ENCODE assay signal across 24 cellular contexts in genomic region chr3:81299486-81299885, GRCh38.
"Had no signal": no experiment of that assay in that cellular context is flagged by ENCODE, and none has a peak within 500 bp of the region (broad histone marks: within the 10 kb centered on the region; RNA-seq: fewer than 3 reads in every experiment).

No MANE protein-coding gene starts in this region.

- H3K4me3 Mint-ChIP-seq: activated CD4-positive, alpha-beta memory T cell treated with anti-CD3 and anti-CD28 coated beads for 36 hours; activated CD4-positive, alpha-beta T cell treated with anti-CD3 and anti-CD28 coated beads, Interleukin-2, amount 10 ng/mL, durations not matched to agents 7 days and 5 days; activated naive CD4-positive, alpha-beta T cell treated with anti-CD3 and anti-CD28 coated beads, Interleukin-2, amount 10 ng/mL, durations not matched to agents 7 days and 5 days; activated naive CD8-positive, alpha-beta T cell treated with anti-CD3 and anti-CD28 coated beads for 36 hours; activated T-cell treated with anti-CD3 and anti-CD28 coated beads, Interleukin-2, amount 50 U/mL, for 4 hours had no signal

- H3K9ac ChIP-seq: SK-N-SH had no signal

- ATAC-seq: activated T-cell treated with anti-CD3 and anti-CD28 coated beads, Interleukin-2, amount 50 U/mL, for 4 hours; Panc1 had no signal

- H3K4me2 ChIP-seq: SK-N-SH had no signal

- H3K4me1 Mint-ChIP-seq: activated CD4-positive, alpha-beta T cell treated with anti-CD3 and anti-CD28 coated beads, Interleukin-2, amount 10 ng/mL, durations not matched to agents 7 days and 5 days; activated naive CD4-positive, alpha-beta T cell treated with anti-CD3 and anti-CD28 coated beads, Interleukin-2, amount 10 ng/mL, durations not matched to agents 7 days and 5 days; activated naive CD8-positive, alpha-beta T cell treated with anti-CD3 and anti-CD28 coated beads for 36 hours had no signal

- H3K4me3 ChIP-seq: cardiac muscle cell, SJCRH30 had no signal

- H3K9me3 Mint-ChIP-seq: activated CD4-positive, alpha-beta memory T cell treated with anti-CD3 and anti-CD28 coated beads for 36 hours; activated CD4-positive, alpha-beta T cell treated with anti-CD3 and anti-CD28 coated beads, Interleukin-2, amount 10 ng/mL, durations not matched to agents 7 days and 5 days; activated naive CD4-positive, alpha-beta T cell treated with anti-CD3 and anti-CD28 coated beads, Interleukin-2, amount 10 ng/mL, durations not matched to agents 7 days and 5 days; activated naive CD8-positive, alpha-beta T cell treated with anti-CD3 and anti-CD28 coated beads for 36 hours had no signal

- H3K27me3 Mint-ChIP-seq: activated CD4-positive, alpha-beta memory T cell treated with anti-CD3 and anti-CD28 coated beads for 36 hours; activated CD4-positive, alpha-beta T cell treated with anti-CD3 and anti-CD28 coated beads, Interleukin-2, amount 10 ng/mL, durations not matched to agents 7 days and 5 days; activated naive CD4-positive, alpha-beta T cell treated with anti-CD3 and anti-CD28 coated beads, Interleukin-2, amount 10 ng/mL, durations not matched to agents 7 days and 5 days; activated naive CD8-positive, alpha-beta T cell treated with anti-CD3 and anti-CD28 coated beads for 36 hours had no signal

- H3K9me3 ChIP-seq: SJCRH30, SK-N-SH had no signal

- H3K36me3 ChIP-seq: brain microvascular endothelial cell, cardiac muscle cell, SJCRH30 had no signal

- DNase-seq: activated CD4-positive, alpha-beta memory T cell treated with anti-CD3 and anti-CD28 coated beads for 36 hours; activated CD4-positive, alpha-beta T cell treated with anti-CD3 and anti-CD28 coated beads, Interleukin-2, amount 10 ng/mL, durations not matched to agents 7 days and 5 days; activated CD4-positive, CD25-positive, alpha-beta regulatory T cell; activated CD8-positive, alpha-beta memory T cell treated with anti-CD3 and anti-CD28 coated beads for 24 hours; activated gamma-delta T cell; activated naive CD4-positive, alpha-beta T cell treated with anti-CD3 and anti-CD28 coated beads, Interleukin-2, amount 10 ng/mL, durations not matched to agents 7 days and 5 days; activated naive CD8-positive, alpha-beta T cell treated with anti-CD3 and anti-CD28 coated beads for 36 hours; activated T-cell treated with anti-CD3 and anti-CD28 coated beads, Interleukin-2, amount 50 U/mL, for 4 hours; brain microvascular endothelial cell; NCI-H1048; NCI-H146; NCI-H187 treated with DMSO at 0.1 percent for 48 hours; NCI-H2081 treated with DMSO at 0.1 percent for 48 hours; NCI-H2227 treated with DMSO at 0.1 percent for 48 hours; NCI-H446 treated with DMSO at 0.1 percent for 48 hours; NCI-H82; Right ventricle myocardium superior; RPMI8226; SK-N-SH; T-helper 1 cell had no signal

- H3K27me3 ChIP-seq: brain microvascular endothelial cell, cardiac muscle cell, SJCRH30 had no signal

- H3K27ac Mint-ChIP-seq: activated CD4-positive, alpha-beta memory T cell treated with anti-CD3 and anti-CD28 coated beads for 36 hours; activated CD4-positive, alpha-beta T cell treated with anti-CD3 and anti-CD28 coated beads, Interleukin-2, amount 10 ng/mL, durations not matched to agents 7 days and 5 days; activated naive CD4-positive, alpha-beta T cell treated with anti-CD3 and anti-CD28 coated beads, Interleukin-2, amount 10 ng/mL, durations not matched to agents 7 days and 5 days; activated naive CD8-positive, alpha-beta T cell treated with anti-CD3 and anti-CD28 coated beads for 36 hours had no signal

- H3K27ac ChIP-seq: brain microvascular endothelial cell, cardiac muscle cell, SJCRH30, VCaP had no signal

- H3K36me3 Mint-ChIP-seq: activated CD4-positive, alpha-beta memory T cell treated with anti-CD3 and anti-CD28 coated beads for 36 hours; activated naive CD4-positive, alpha-beta T cell treated with anti-CD3 and anti-CD28 coated beads, Interleukin-2, amount 10 ng/mL, durations not matched to agents 7 days and 5 days; activated naive CD8-positive, alpha-beta T cell treated with anti-CD3 and anti-CD28 coated beads for 36 hours had no signal
